11 cellular contexts compared by ENCODE assay signal in genomic region chr7:136193940-136194339, GRCh38.
"Had no signal": no experiment of that assay in that cellular context is flagged by ENCODE, and none has a peak within 500 bp of the region (broad histone marks: within the 10 kb centered on the region; RNA-seq: fewer than 3 reads in every experiment).

No MANE protein-coding gene starts in this region.

- H3K9ac ChIP-seq: GM23248 had no signal

- H3K9me3 ChIP-seq: HAP-1 had no signal

- DNase-seq: GM23248, GOT3, H7, H9, HCEC 1CT, HFFc6 had no signal

- H3K4me3 ChIP-seq: GM23248, GM23338, HAP-1 had no signal

- ATAC-seq: GM23338, HCT116 had no signal

- H2AFZ ChIP-seq: GM23248, GM23338 had no signal

- FAIRE-seq: H1, H54 had no signal

- H3K4me2 ChIP-seq: GM23338 had no signal

- H3K27ac ChIP-seq: GM23248 had no signal

- H3K36me3 ChIP-seq: HAP-1 had no signal

- H3K4me1 ChIP-seq: HAP-1 had no signal
